In genomic region chr1:95022527-95022926, GRCh38 we compare ENCODE assay signal across 14 cellular contexts. TPM values are rescaled to one million over a fixed set of nuclear protein-coding genes. Genes with fewer than 3 reads are reported as not detected.
DNase-seq lines count a peak whose midpoint lies in the region; TF ChIP-seq lines count a peak whose summit lies in the region.
"Had no signal": no experiment of that assay in that cellular context is flagged by ENCODE, and none has a peak within 500 bp of the region (broad histone marks: within the 10 kb centered on the region; RNA-seq: fewer than 3 reads in every experiment).

No MANE protein-coding gene starts in this region.

- H3K36me3 ChIP-seq in muscle layer of colon (ENCODE audit: insufficient read depth, low read length) = no peaks in the 10 kb centered on the region
- H3K36me3 ChIP-seq in suprapubic skin = peaks cover 16% of the 10 kb centered on the region
- H3K36me3 ChIP-seq: neutrophil had no signal

- H3K9me3 ChIP-seq in muscle layer of colon (ENCODE audit: low read length) = no peaks in the 10 kb centered on the region
- H3K9me3 ChIP-seq in suprapubic skin = no peaks in the 10 kb centered on the region
- H3K9me3 ChIP-seq: neutrophil had no signal

- TF ChIP-seq CTCF in suprapubic skin (IDR thresholded peaks at IDR 0.05) = no peak
- TF ChIP-seq CTCF in GM10248 (IDR thresholded peaks at IDR 0.05; ENCODE audit: control extremely low read depth, extremely low read depth, low read depth, missing control alignments) = no peak

- peak; percentile 52 for DNase-seq in LHCN-M2 (ENCODE audit: low read depth)
- DNase-seq in suprapubic skin (ENCODE audit: low spot score in 2 of 2) = no peak
- no peak for DNase-seq in AG20443 (ENCODE audit: low spot score)
- DNase-seq in activated T-cell treated with anti-CD3 and anti-CD28 coated beads for 4 hours = no peak
- DNase-seq in GM10248 (ENCODE audit: extremely low spot score) = no peak
- DNase-seq in NCI-H748 treated with DMSO at 0.1 percent for 48 hours (lab: John Stamatoyannopoulos, UW) = no peak
- DNase-seq: activated B cell treated with CpG ODN at 0.5 μM for 24 hours; activated effector memory CD4-positive, alpha-beta T cell treated with anti-CD3 and anti-CD28 coated beads, Interleukin-2, amount 50 U/mL, for 16 hours; NCI-H2171; T-helper 17 cell had no signal

- WGBS in suprapubic skin = 58% methylated on average over 1 of the region's 1 CpG

- TF ChIP-seq EP300 in suprapubic skin (IDR thresholded peaks at IDR 0.05) = no peak

- H3K27ac ChIP-seq in cingulate gyrus (ENCODE audit: low read depth, low read length) (peak overlapping the region; percentile 61), muscle layer of colon (ENCODE audit: low read depth, low read length) (peak overlapping the region; percentile 69), suprapubic skin (peak overlapping the region; percentile 29)
- H3K27ac ChIP-seq: neutrophil had no signal

- POLR2A ChIA-PET in GM10248 (lab: Yijun Ruan, JAX) = no interaction called here

- H3K4me1 ChIP-seq in muscle layer of colon (ENCODE audit: insufficient read depth, low read length) = peaks cover 22% of the 10 kb centered on the region
- peaks cover 33% of the 10 kb centered on the region for H3K4me1 ChIP-seq in suprapubic skin

- no peaks in the 10 kb centered on the region for H3K27me3 ChIP-seq in muscle layer of colon (ENCODE audit: control insufficient read depth in 1 of 2, insufficient read depth in 2 of 2, low read length in 2 of 2)
- no peaks in the 10 kb centered on the region for H3K27me3 ChIP-seq in suprapubic skin
- H3K27me3 ChIP-seq: neutrophil had no signal

- no peak for TF ChIP-seq POLR2A in suprapubic skin (IDR thresholded peaks at IDR 0.05)

- CTCF ChIA-PET in GM10248 (lab: Yijun Ruan, JAX) = interaction anchor here (0.8 to 3.5 kb wide), 3 partner anchors 21 to 169 kb away, joined by 4 to 17 read pairs (median 5); no protein-coding TSS in a partner anchor

- no peak overlapping the region for H3K9ac ChIP-seq in muscle layer of colon (ENCODE audit: low read length)

- no peak overlapping the region for H3K4me3 ChIP-seq in muscle layer of colon (ENCODE audit: low read depth in 1 of 2, low read length in 2 of 2)
- no peak overlapping the region for H3K4me3 ChIP-seq in suprapubic skin
- H3K4me3 ChIP-seq: skin epidermis had no signal

RNA-seq across cellular contexts. Expression of gene ALG14, which starts 50.2 kb away (rescaled TPM):
- total RNA-seq in LHCN-M2 (2014; rRNA removed) (1.5 and 2.7 TPM in 2 replicates), suprapubic skin (1 to 10 TPM in 2 of 4 donors, under 1 TPM in 2; 0.80 to 1.6 (median 1.1) TPM)
- polyA plus RNA-seq in LHCN-M2 (2012) = 3.6 TPM
